ENCODE assay signal across 9 cellular contexts in genomic region chr2:30706534-30707303, GRCh38.
A peak's percentile ranks its signal among the peaks of the same experiment; 100 is the strongest.
DNase-seq lines count a peak whose midpoint lies in the region; ATAC-seq and TF ChIP-seq lines count a peak whose summit lies in the region.
"Had no signal": no experiment of that assay in that cellular context is flagged by ENCODE, and none has a peak within 500 bp of the region (broad histone marks: within the 10 kb centered on the region; RNA-seq: fewer than 3 reads in every experiment).

No MANE protein-coding gene starts in this region.

- no peak overlapping the region for H3K27ac ChIP-seq in gastrocnemius medialis
- H3K27ac ChIP-seq: BLaER1 treated with 17β-estradiol and CSF1 and Interleukin-3, amounts not matched to agents 10 nM and 100 nM had no signal

- peaks cover 9% of the 10 kb centered on the region for H3K4me1 ChIP-seq in adipocyte (ENCODE audit: control insufficient read depth, insufficient read depth, low read length)
- no peaks in the 10 kb centered on the region for H3K4me1 ChIP-seq in gastrocnemius medialis

- no peak for TF ChIP-seq POLR2A in gastrocnemius medialis (IDR thresholded peaks at IDR 0.05)

- peak; percentile 10 for DNase-seq in NK-92 treated with Interleukin-12 subunit alpha and Interleukin-12 subunit beta, amount 100 ng/mL, for 24 hours (lab: John Stamatoyannopoulos, UW)
- DNase-seq in NK-92 (lab: John Stamatoyannopoulos, UW; ENCODE audit: unreplicated experiment) (no peak), NCI-H1092 treated with DMSO at 0.1 percent for 48 hours (lab: John Stamatoyannopoulos, UW) (peak; percentile 41), SW480 (ENCODE audit: low spot score) (peak; percentile 77), adipocyte (ENCODE audit: low read depth) (peak; percentile 81), left ventricle myocardium superior (peak; percentile 87), gastrocnemius medialis (peak in 1 of 2 donors; percentile 61)

- in situ Hi-C loops in gastrocnemius medialis (cut with MboI; ENCODE audit: low sequenced_read_pairs in 4 of 4), result loop anchor here (5.0 to 10.0 kb wide), 4 partner anchors 499 to 542 kb away; no protein-coding TSS in a partner anchor

- H3K9me3 ChIP-seq in adipocyte (ENCODE audit: control insufficient read depth, low read length) (peaks cover 19% of the 10 kb centered on the region), gastrocnemius medialis (peaks cover 0 to 6% (median 0%) of the 10 kb centered on the region in 3 donors)

- H3K4me3 ChIP-seq in adipocyte (ENCODE audit: low read length), result no peak overlapping the region
- H3K4me3 ChIP-seq in gastrocnemius medialis, result no peak overlapping the region
- H3K4me3 ChIP-seq: BLaER1 treated with 17β-estradiol and CSF1 and Interleukin-3, amounts not matched to agents 10 nM and 100 nM had no signal

- H3K36me3 ChIP-seq in adipocyte (ENCODE audit: control insufficient read depth, insufficient read depth, low read length, severe bottlenecking), result no peaks in the 10 kb centered on the region
- H3K36me3 ChIP-seq in gastrocnemius medialis, result no peaks in the 10 kb centered on the region
- H3K36me3 ChIP-seq: BLaER1 treated with 17β-estradiol and CSF1 and Interleukin-3, amounts not matched to agents 10 nM and 100 nM had no signal

- H3K9ac ChIP-seq in adipocyte (ENCODE audit: low read length), result no peak overlapping the region

- H3K27me3 ChIP-seq in adipocyte (replicated peaks; ENCODE audit: control insufficient read depth, insufficient read depth, low read length), result no peaks in the 10 kb centered on the region
- no peaks in the 10 kb centered on the region for H3K27me3 ChIP-seq in gastrocnemius medialis
- H3K27me3 ChIP-seq: BLaER1 treated with 17β-estradiol and CSF1 and Interleukin-3, amounts not matched to agents 10 nM and 100 nM had no signal

- TF ChIP-seq CTCF in gastrocnemius medialis (IDR thresholded peaks at IDR 0.05 in 4 of 5, conservative IDR thresholded peaks at IDR 0.05 in 1 of 5), result peak; percentile 68 to 88 (median 81)

- intact Hi-C loops in left ventricle myocardium superior (cut with micrococcal nuclease), result loop anchor here (2.0 to 10.0 kb wide), 3 partner anchors 362 to 542 kb away; no protein-coding TSS in a partner anchor
- intact Hi-C loops in gastrocnemius medialis (cut with DNase I; ENCODE audit: low total_unique reads), result loop anchor here (1.0 to 10.0 kb wide), 4 partner anchors 182 to 539 kb away; partner anchors contain the start of gene LCLAT1

- ATAC-seq in left ventricle myocardium superior, result peak; percentile 73
- ATAC-seq in gastrocnemius medialis, result peak; percentile 54 to 69
- ATAC-seq in HG03039 (IDR thresholded peaks at IDR 0.05; ENCODE audit: unreplicated experiment), result no peak
